In the genomic region with DNA sequence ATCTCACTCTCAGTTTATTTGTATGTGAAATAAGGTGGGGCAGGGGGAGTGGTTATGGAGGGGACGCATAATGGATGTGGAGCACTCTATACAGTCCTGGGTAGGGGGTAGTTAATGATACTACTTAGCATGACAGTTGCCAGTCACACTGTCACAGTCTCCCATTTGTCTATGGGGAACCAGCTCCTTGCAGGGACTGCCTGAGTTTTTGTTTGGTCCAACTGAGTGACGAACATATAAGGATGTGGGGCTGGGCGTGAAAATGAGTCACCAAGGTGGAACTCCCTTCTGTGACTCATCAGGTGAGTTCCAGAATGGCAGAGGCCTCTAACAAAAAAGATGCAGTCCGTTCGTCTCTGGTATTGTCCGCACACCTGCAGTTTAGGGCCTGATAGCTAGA, we compare ENCODE assay signal across 8 cellular contexts.
DNase-seq lines count a peak whose midpoint lies in the region; ATAC-seq lines count a peak whose summit lies in the region.

No MANE protein-coding gene starts in this region.

- intact Hi-C loops in cardiac septum (cut with DNase I): no loop called here

- peak; percentile 63 for ATAC-seq in GM18868 (IDR thresholded peaks at IDR 0.05; ENCODE audit: unreplicated experiment)
- peak; percentile 55 for ATAC-seq in HG03432 (IDR thresholded peaks at IDR 0.05; ENCODE audit: unreplicated experiment)
- ATAC-seq in HG03520 (IDR thresholded peaks at IDR 0.05; ENCODE audit: unreplicated experiment): no peak

- DNase-seq in activated gamma-delta T cell treated with anti-CD3 and anti-CD28 coated beads, Interleukin-2, amount 50 U/mL, for 16 hours (ENCODE audit: low read depth): peak; percentile 7
- peak in 3 of 4 experiments; percentile 2 to 36 (median 19) for DNase-seq in stimulated activated CD4-positive, alpha-beta T cell treated with anti-CD3 and anti-CD28 coated beads, Interleukin-1b, Interleukin-23, amount 100 ng/mL, for 24 hours (ENCODE audit: low read depth in 4 of 4, low spot score in 1 of 4)
- DNase-seq in epidermal melanocyte (ENCODE audit: insufficient read length, low spot score) (no peak), cardiac septum (ENCODE audit: low spot score) (no peak), NCI-H2171 (lab: John Stamatoyannopoulos, UW) (no peak)

Comparison
In these comparisons a context has a peak if more than half of its experiments do, and no peak if none do; other contexts are left out.
1. DNase-seq: peak in activated gamma-delta T cell treated with anti-CD3 and anti-CD28 coated beads, Interleukin-2, amount 50 U/mL, for 16 hours (single experiment) and stimulated activated CD4-positive, alpha-beta T cell treated with anti-CD3 and anti-CD28 coated beads, Interleukin-1b, Interleukin-23, amount 100 ng/mL, for 24 hours (3 of 4); none in epidermal melanocyte (single experiment), cardiac septum (single experiment) and NCI-H2171 (single experiment).